Comparison of ENCODE assay signal across 30 cellular contexts in genomic region chr1:169144941-169145626, GRCh38. TPM values are rescaled to one million over a fixed set of nuclear protein-coding genes. Genes with fewer than 3 reads are reported as not detected.
DNase-seq lines count a peak whose midpoint lies in the region; TF ChIP-seq lines count a peak whose summit lies in the region.
"Had no signal": no experiment of that assay in that cellular context is flagged by ENCODE, and none has a peak within 500 bp of the region (broad histone marks: within the 10 kb centered on the region; RNA-seq: fewer than 3 reads in every experiment).

No MANE protein-coding gene starts in this region.

- no peak overlapping the region for H3K4me3 Mint-ChIP-seq in MCF 10A (ENCODE audit: unreplicated experiment)
- H3K4me3 Mint-ChIP-seq: activated CD8-positive, alpha-beta memory T cell treated with anti-CD3 and anti-CD28 coated beads, Interleukin-2, amount 10 ng/mL, durations not matched to agents 7 days and 5 days; activated naive CD8-positive, alpha-beta T cell treated with anti-CD3 and anti-CD28 coated beads, Interleukin-2, amount 10 ng/mL, durations not matched to agents 7 days and 5 days; activated T-cell treated with anti-CD3 and anti-CD28 coated beads, Interleukin-2, amount 50 U/mL, for 4 hours; H9; mesothelial cell of epicardium; stimulated activated effector memory CD8-positive, alpha-beta T cell treated with anti-CD3 and anti-CD28 coated beads, Interleukin-12 subunit alpha, Interleukin-12 subunit beta, amount 100 ng/mL, for 72 hours; T-cell had no signal

- H3K23ac ChIP-seq in mesenchymal stem cell (ENCODE audit: low read length in 2 of 2): no peak overlapping the region

- peak overlapping the region in 1 of 2 experiments; percentile 8 for H3K4ac ChIP-seq in mesenchymal stem cell (ENCODE audit: low read depth in 1 of 2, low read length in 2 of 2)

- no peak overlapping the region for H2BK120ac ChIP-seq in mesenchymal stem cell (ENCODE audit: low read depth, low read length)

- no peak overlapping the region for H2BK15ac ChIP-seq in mesenchymal stem cell (ENCODE audit: low read depth, poor library complexity, severe bottlenecking)

- no peaks in the 10 kb centered on the region for H3K9me3 ChIP-seq in endocrine pancreas (ENCODE audit: control insufficient read depth, low read length)
- no peaks in the 10 kb centered on the region for H3K9me3 ChIP-seq in mesenchymal stem cell (ENCODE audit: control insufficient read depth, low read length)
- H3K9me3 ChIP-seq in thyroid gland: no peaks in the 10 kb centered on the region
- H3K9me3 ChIP-seq: sigmoid colon, SJSA1 had no signal

- H3K36me3 ChIP-seq in endocrine pancreas (ENCODE audit: control insufficient read depth, insufficient read depth, low read length): no peaks in the 10 kb centered on the region
- no peaks in the 10 kb centered on the region for H3K36me3 ChIP-seq in mesenchymal stem cell (ENCODE audit: control insufficient read depth in 1 of 2, insufficient read depth in 2 of 2, low read depth in 1 of 2, low read length in 2 of 2)
- no peaks in the 10 kb centered on the region for H3K36me3 ChIP-seq in thyroid gland
- H3K36me3 ChIP-seq: sigmoid colon, SJSA1 had no signal

- no peak overlapping the region for H3K18ac ChIP-seq in mesenchymal stem cell (ENCODE audit: low read depth in 1 of 2, low read length in 2 of 2)

- H3K27ac ChIP-seq in mesenchymal stem cell (ENCODE audit: low read length, poor library complexity, severe bottlenecking) (peak overlapping the region; percentile 45), temporal lobe (ENCODE audit: low read depth, low read length) (peak overlapping the region; percentile 54), thyroid gland (no peak overlapping the region)
- H3K27ac ChIP-seq: 22Rv1, coronary artery, RWPE1, sigmoid colon, SJSA1 had no signal

- H2BK5ac ChIP-seq in mesenchymal stem cell (ENCODE audit: low read depth, low read length, poor library complexity, severe bottlenecking): no peak overlapping the region

- H3K4me3 ChIP-seq in endocrine pancreas (ENCODE audit: control insufficient read depth, insufficient read depth, low read length) (peak overlapping the region; percentile 53), mesenchymal stem cell (ENCODE audit: insufficient read depth in 1 of 2, low read depth in 1 of 2, low read length in 2 of 2) (no peak overlapping the region), thyroid gland (replicated peaks in 1 of 3) (no peak overlapping the region)
- H3K4me3 ChIP-seq: coronary artery, sigmoid colon, SJSA1 had no signal

- no peaks in the 10 kb centered on the region for H3K27me3 Mint-ChIP-seq in MCF 10A (ENCODE audit: insufficient read depth, unreplicated experiment)
- H3K27me3 Mint-ChIP-seq: activated CD8-positive, alpha-beta memory T cell treated with anti-CD3 and anti-CD28 coated beads, Interleukin-2, amount 10 ng/mL, durations not matched to agents 7 days and 5 days; activated naive CD8-positive, alpha-beta T cell treated with anti-CD3 and anti-CD28 coated beads, Interleukin-2, amount 10 ng/mL, durations not matched to agents 7 days and 5 days; CD4-positive, CD25-positive, alpha-beta regulatory T cell; progenitor cell of endocrine pancreas; T-cell had no signal

- H3K9ac ChIP-seq in endocrine pancreas (ENCODE audit: control insufficient read depth, insufficient read depth, low read length) (no peak overlapping the region), mesenchymal stem cell (ENCODE audit: low read length) (no peak overlapping the region)

- DNase-seq in NCI-H146 (lab: John Stamatoyannopoulos, UW) (peak; percentile 21), NCI-H146 treated with DMSO at 0.1 percent for 48 hours (lab: John Stamatoyannopoulos, UW; ENCODE audit: unreplicated experiment) (no peak), mesenchymal stem cell (no peak), thyroid gland (no peak), MCF 10A (ENCODE audit: unreplicated experiment) (no peak), GM10248 (ENCODE audit: extremely low spot score) (no peak)
- DNase-seq: activated CD8-positive, alpha-beta memory T cell treated with anti-CD3 and anti-CD28 coated beads, Interleukin-2, amount 10 ng/mL, durations not matched to agents 7 days and 5 days; activated gamma-delta T cell treated with Interleukin-2 at 50 U/mL for 16 hours; activated naive CD8-positive, alpha-beta T cell treated with anti-CD3 and anti-CD28 coated beads, Interleukin-2, amount 10 ng/mL, durations not matched to agents 7 days and 5 days; activated T-cell treated with anti-CD3 and anti-CD28 coated beads, Interleukin-2, amount 50 U/mL, for 4 hours; CD4-positive, CD25-positive, alpha-beta regulatory T cell; effector memory CD4-positive, alpha-beta T cell; glutamatergic neuron; H9; left ventricle myocardium superior; NCI-H1417; NCI-H446; NCI-H82; sigmoid colon; stimulated activated CD4-positive, alpha-beta T cell treated with anti-CD3 and anti-CD28 coated beads, Interleukin-15, amount 100 ng/mL, for 24 hours; T-cell had no signal

- H4K8ac ChIP-seq in mesenchymal stem cell (ENCODE audit: low read length): no peak overlapping the region

- H3K27me3 ChIP-seq in endocrine pancreas (ENCODE audit: control insufficient read depth, insufficient read depth, low read length) (no peaks in the 10 kb centered on the region), mesenchymal stem cell (ENCODE audit: control insufficient read depth in 1 of 2, insufficient read depth in 1 of 2, low read length in 2 of 2) (no peaks in the 10 kb centered on the region), thyroid gland (no peaks in the 10 kb centered on the region)
- H3K27me3 ChIP-seq: sigmoid colon, SJSA1 had no signal

- H3K36me3 Mint-ChIP-seq in MCF 10A (ENCODE audit: insufficient read depth, unreplicated experiment): no peaks in the 10 kb centered on the region
- H3K36me3 Mint-ChIP-seq: CD4-positive, CD25-positive, alpha-beta regulatory T cell; mesothelial cell of epicardium; stimulated activated effector memory CD8-positive, alpha-beta T cell treated with anti-CD3 and anti-CD28 coated beads, Interleukin-12 subunit alpha, Interleukin-12 subunit beta, amount 100 ng/mL, for 72 hours had no signal

- H3K4me1 Mint-ChIP-seq in MCF 10A (ENCODE audit: insufficient read depth, unreplicated experiment): no peaks in the 10 kb centered on the region
- H3K4me1 Mint-ChIP-seq: activated CD8-positive, alpha-beta memory T cell treated with anti-CD3 and anti-CD28 coated beads, Interleukin-2, amount 10 ng/mL, durations not matched to agents 7 days and 5 days; stimulated activated effector memory CD8-positive, alpha-beta T cell treated with anti-CD3 and anti-CD28 coated beads, Interleukin-12 subunit alpha, Interleukin-12 subunit beta, amount 100 ng/mL, for 72 hours; T-cell had no signal

- H3K14ac ChIP-seq in mesenchymal stem cell (ENCODE audit: low read length in 2 of 2): no peak overlapping the region

- no TSS peak for BruUV-seq in MCF 10A (replicated peaks; lab: Mats Ljungman, UMichigan)

- 99% methylated on average over 4 of the region's 7 CpGs for WGBS in mesenchymal stem cell
- WGBS in thyroid gland, 2 donors: 94 to 96% methylated on average over 7 of the region's 7 CpGs

- TF ChIP-seq CTCF in thyroid gland (IDR thresholded peaks at IDR 0.05): no peak
- TF ChIP-seq CTCF in MCF 10A (IDR thresholded peaks at IDR 0.05; ENCODE audit: unreplicated experiment): no peak
- no peak for TF ChIP-seq CTCF in GM10248 (IDR thresholded peaks at IDR 0.05; ENCODE audit: control extremely low read depth, extremely low read depth, low read depth, missing control alignments)

- no peak overlapping the region for H2AK5ac ChIP-seq in mesenchymal stem cell (ENCODE audit: low read length, severe bottlenecking)

- H2BK12ac ChIP-seq in mesenchymal stem cell (ENCODE audit: low read length in 2 of 2): no peak overlapping the region

- TF ChIP-seq POLR2A in thyroid gland (IDR thresholded peaks at IDR 0.05): no peak

- H4K91ac ChIP-seq in mesenchymal stem cell (ENCODE audit: low read length): no peak overlapping the region

- H3K9me3 Mint-ChIP-seq in MCF 10A (ENCODE audit: unreplicated experiment): no peaks in the 10 kb centered on the region
- H3K9me3 Mint-ChIP-seq: activated naive CD8-positive, alpha-beta T cell treated with anti-CD3 and anti-CD28 coated beads, Interleukin-2, amount 10 ng/mL, durations not matched to agents 7 days and 5 days; activated T-cell treated with anti-CD3 and anti-CD28 coated beads, Interleukin-2, amount 50 U/mL, for 4 hours; CD4-positive, CD25-positive, alpha-beta regulatory T cell; H9; mesothelial cell of epicardium; stimulated activated effector memory CD8-positive, alpha-beta T cell treated with anti-CD3 and anti-CD28 coated beads, Interleukin-12 subunit alpha, Interleukin-12 subunit beta, amount 100 ng/mL, for 72 hours; T-cell had no signal

- H3K27ac Mint-ChIP-seq in MCF 10A (ENCODE audit: low read depth, unreplicated experiment): no peak overlapping the region
- H3K27ac Mint-ChIP-seq: activated CD8-positive, alpha-beta memory T cell treated with anti-CD3 and anti-CD28 coated beads, Interleukin-2, amount 10 ng/mL, durations not matched to agents 7 days and 5 days; activated naive CD8-positive, alpha-beta T cell treated with anti-CD3 and anti-CD28 coated beads, Interleukin-2, amount 10 ng/mL, durations not matched to agents 7 days and 5 days; CD4-positive, CD25-positive, alpha-beta regulatory T cell; H9; mesothelial cell of epicardium; stimulated activated effector memory CD8-positive, alpha-beta T cell treated with anti-CD3 and anti-CD28 coated beads, Interleukin-12 subunit alpha, Interleukin-12 subunit beta, amount 100 ng/mL, for 72 hours; T-cell had no signal

- H3K79me1 ChIP-seq in mesenchymal stem cell (replicated peaks; ENCODE audit: low read length, poor library complexity, severe bottlenecking): peaks cover 3% of the 10 kb centered on the region

- CTCF ChIA-PET in MCF 10A (lab: Yijun Ruan, JAX): interaction anchor here (1.0 to 1.2 kb wide), 2 partner anchors 11 to 542 kb away, joined by 3 to 4 read pairs; no protein-coding TSS in a partner anchor
- CTCF ChIA-PET in GM10248 (lab: Yijun Ruan, JAX): interaction anchor here (1.2 to 1.5 kb wide), 2 partner anchors 34 to 40 kb away, joined by 3 to 6 read pairs; no protein-coding TSS in a partner anchor

- H3K4me2 ChIP-seq in mesenchymal stem cell (ENCODE audit: low read length, poor library complexity, severe bottlenecking): no peak overlapping the region

- H2AFZ ChIP-seq in mesenchymal stem cell (ENCODE audit: low read depth, low read length): no peak overlapping the region

- H3K4me1 ChIP-seq in endocrine pancreas (ENCODE audit: control insufficient read depth, insufficient read depth, low read length) (peaks cover 39% of the 10 kb centered on the region), mesenchymal stem cell (ENCODE audit: control insufficient read depth, insufficient read depth, low read depth, low read length) (peaks cover 6% of the 10 kb centered on the region), thyroid gland (no peaks in the 10 kb centered on the region)
- H3K4me1 ChIP-seq: sigmoid colon, SJSA1 had no signal

- intact Hi-C loops in thyroid gland (cut with DNase I): no loop called here
- intact Hi-C loops in MCF 10A (cut with micrococcal nuclease): no loop called here

- POLR2A ChIA-PET in MCF 10A (lab: Yijun Ruan, JAX): no interaction called here
- POLR2A ChIA-PET in GM10248 (lab: Yijun Ruan, JAX): no interaction called here

RNA-seq across cellular contexts. Expression of gene ATP1B1, which starts 38.6 kb away (rescaled TPM):
- polyA plus RNA-seq in mesenchymal stem cell (2013, experiment 1 of 2): 59.9 TPM
- 62.4 TPM for polyA plus RNA-seq in mesenchymal stem cell (2013, experiment 2 of 2)
- total RNA-seq in temporal lobe (149 TPM), thyroid gland (100 to 1,000 TPM; 310 to 509 (median 429) TPM), MCF 10A (2022) (20.0 and 24.4 TPM in 2 replicates)

Comparison
In these comparisons a context has a peak if more than half of its experiments do, and no peak if none do; other contexts are left out.
1. H3K27ac ChIP-seq: peak in mesenchymal stem cell (single experiment) and temporal lobe (single experiment); none in thyroid gland (0 of 3).